16 cellular contexts compared by ENCODE assay signal in the genomic region with DNA sequence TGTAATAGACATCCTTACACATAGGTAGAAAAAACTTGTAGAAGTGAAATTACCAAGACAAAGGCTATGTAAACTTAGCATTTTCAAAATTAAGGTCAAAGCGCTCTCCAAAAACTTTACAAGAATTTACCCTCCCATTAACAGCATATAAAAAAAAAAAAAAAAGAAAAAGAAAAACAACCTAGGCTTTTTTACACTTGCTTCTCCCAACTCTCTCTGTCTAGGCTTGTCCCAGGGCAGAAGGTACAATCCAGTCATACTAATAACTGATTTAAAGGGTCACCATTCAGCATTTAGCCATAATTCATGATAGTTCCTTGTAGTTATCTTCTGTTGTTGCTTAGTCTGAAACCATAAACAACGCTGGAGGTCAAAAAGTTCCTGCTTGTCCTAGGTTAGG.
"Had no signal": no experiment of that assay in that cellular context is flagged by ENCODE, and none has a peak within 500 bp of the region (broad histone marks: within the 10 kb centered on the region; RNA-seq: fewer than 3 reads in every experiment).

No MANE protein-coding gene starts in this region.

- H3K4me3 ChIP-seq: body of pancreas, gastroesophageal sphincter, stomach had no signal

- H3K27me3 Mint-ChIP-seq: activated CD8-positive, alpha-beta memory T cell treated with anti-CD3 and anti-CD28 coated beads, Interleukin-2, amount 10 ng/mL, durations not matched to agents 7 days and 5 days; activated T-cell treated with anti-CD3 and anti-CD28 coated beads, Interleukin-2, amount 50 U/mL, for 24 hours; effector memory CD8-positive, alpha-beta T cell had no signal

- H3K27ac ChIP-seq: body of pancreas, gastroesophageal sphincter, stomach had no signal

- H3K27me3 ChIP-seq: body of pancreas, gastroesophageal sphincter, stomach had no signal

- FAIRE-seq: urothelium cell line had no signal

- H3K4me3 Mint-ChIP-seq: activated CD8-positive, alpha-beta memory T cell treated with anti-CD3 and anti-CD28 coated beads, Interleukin-2, amount 10 ng/mL, durations not matched to agents 7 days and 5 days; activated T-cell treated with anti-CD3 and anti-CD28 coated beads, Interleukin-2, amount 50 U/mL, for 24 hours; effector memory CD8-positive, alpha-beta T cell had no signal

- DNase-seq: activated CD8-positive, alpha-beta memory T cell treated with anti-CD3 and anti-CD28 coated beads, Interleukin-2, amount 10 ng/mL, durations not matched to agents 7 days and 5 days; activated gamma-delta T cell treated with Interleukin-2 at 50 U/mL for 16 hours; activated T-cell treated with anti-CD3 and anti-CD28 coated beads, Interleukin-2, amount 50 U/mL, for 24 hours; amniotic stem cell; body of pancreas; central memory CD4-positive, alpha-beta T cell; cortex of kidney; effector memory CD8-positive, alpha-beta T cell; islet precursor cell; stimulated activated CD4-positive, alpha-beta T cell treated with anti-CD3 and anti-CD28 coated beads, Interleukin-2, amount 100 ng/mL, for 24 hours; stomach had no signal

- ATAC-seq: activated CD4-positive, CD25-positive, alpha-beta regulatory T cell treated with anti-CD3 and anti-CD28 coated beads, Interleukin-2, amount 50 U/mL, for 24 hours; activated CD8-positive, alpha-beta memory T cell treated with anti-CD3 and anti-CD28 coated beads, Interleukin-2, amount 10 ng/mL, durations not matched to agents 7 days and 5 days; body of pancreas; effector memory CD8-positive, alpha-beta T cell; gastroesophageal sphincter; left lobe of liver; sciatic nerve had no signal

- H3K27ac Mint-ChIP-seq: activated CD8-positive, alpha-beta memory T cell treated with anti-CD3 and anti-CD28 coated beads, Interleukin-2, amount 10 ng/mL, durations not matched to agents 7 days and 5 days; activated T-cell treated with anti-CD3 and anti-CD28 coated beads, Interleukin-2, amount 50 U/mL, for 24 hours had no signal

- H3K36me3 ChIP-seq: gastroesophageal sphincter, stomach had no signal

- H3K9me3 Mint-ChIP-seq: activated T-cell treated with anti-CD3 and anti-CD28 coated beads, Interleukin-2, amount 50 U/mL, for 24 hours; effector memory CD8-positive, alpha-beta T cell had no signal

- H3K9me3 ChIP-seq: body of pancreas, gastroesophageal sphincter, stomach had no signal
